11 cellular contexts compared by ENCODE assay signal in the genomic region with DNA sequence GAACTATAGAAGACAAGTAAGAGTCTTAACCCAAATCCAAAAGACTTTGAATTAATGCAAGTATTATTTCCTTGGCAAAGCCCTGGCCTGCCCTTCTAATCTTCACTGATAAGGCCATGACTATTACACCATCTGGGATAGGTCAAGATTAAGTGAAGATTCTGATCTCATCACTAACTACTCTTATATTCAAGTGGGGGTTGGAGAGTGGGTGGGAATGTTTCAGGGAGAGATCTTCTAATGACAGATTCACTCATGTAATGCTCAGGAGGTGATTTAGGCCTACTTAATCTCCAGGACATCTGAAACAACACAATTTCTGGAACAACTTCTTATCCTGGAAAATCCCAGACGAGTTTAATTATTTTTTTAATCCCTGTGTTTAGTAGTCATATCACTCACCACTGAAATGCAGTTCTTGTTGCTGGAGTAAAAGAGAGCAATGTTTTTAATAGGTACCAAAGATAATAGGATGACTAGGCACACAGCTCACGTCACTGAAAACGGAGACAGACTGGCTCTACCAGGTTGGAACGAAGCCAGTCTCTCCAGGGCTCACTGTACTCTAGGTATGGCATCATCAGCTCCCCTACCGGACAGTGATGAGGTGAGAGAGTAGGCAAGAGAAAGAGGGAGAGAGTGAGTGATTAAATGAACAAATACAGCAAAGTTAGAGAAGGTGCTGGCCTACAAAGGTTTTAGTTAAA.
DNase-seq lines count a peak whose midpoint lies in the region; ATAC-seq, FAIRE-seq and TF ChIP-seq lines count a peak whose summit lies in the region.
"Had no signal": no experiment of that assay in that cellular context is flagged by ENCODE, and none has a peak within 500 bp of the region (broad histone marks: within the 10 kb centered on the region; RNA-seq: fewer than 3 reads in every experiment).

No MANE protein-coding gene starts in this region.

- H3K4me1 Mint-ChIP-seq in HFFc6 (ENCODE audit: low read depth): peaks cover 40% of the 10 kb centered on the region
- no peaks in the 10 kb centered on the region for H3K4me1 Mint-ChIP-seq in T-helper 17 cell

- H3K9me3 ChIP-seq in T-helper 17 cell (ENCODE audit: control insufficient read depth, low read length, poor library complexity, severe bottlenecking): no peaks in the 10 kb centered on the region

- TF ChIP-seq CTCF in HFFc6 (IDR thresholded peaks at IDR 0.05): peak; percentile 42; the same call in 1 of the 2 replicates

- peak; percentile 54 for DNase-seq in ACHN
- DNase-seq in HFFc6: peak; percentile 68
- peak; percentile 93 for DNase-seq in RCC 7860 (ENCODE audit: low spot score)
- DNase-seq in glomerular visceral epithelial cell (ENCODE audit: extremely low spot score): peak; percentile 85
- no peak for DNase-seq in NCI-H2107 (lab: John Stamatoyannopoulos, UW)
- DNase-seq in islet precursor cell: no peak
- DNase-seq in T-helper 17 cell: no peak
- DNase-seq: activated CD4-positive, alpha-beta T cell treated with anti-CD3 and anti-CD28 coated beads for 1 hour; aorta; NCI-H1436 had no signal

- peak; percentile 86 for FAIRE-seq in RCC 7860 (lab: Jason Lieb, UNC)

- no peaks in the 10 kb centered on the region for H3K9me3 Mint-ChIP-seq in HFFc6

- H3K27me3 Mint-ChIP-seq in HFFc6 (ENCODE audit: insufficient read depth): peaks cover 2% of the 10 kb centered on the region
- H3K27me3 Mint-ChIP-seq in T-helper 17 cell: no peaks in the 10 kb centered on the region

- no peaks in the 10 kb centered on the region for H3K36me3 Mint-ChIP-seq in HFFc6 (ENCODE audit: low read depth)
- H3K36me3 Mint-ChIP-seq in T-helper 17 cell (ENCODE audit: low read depth): no peaks in the 10 kb centered on the region

- in situ Hi-C loops in ACHN (cut with HindIII; ENCODE audit: low pct_ligation_motif_present, low pct_unique_long_range_greater_than_20kb, low sequenced_read_pairs): no loop called here

- H3K4me3 Mint-ChIP-seq in HFFc6 (no peak overlapping the region), T-helper 17 cell (no peak overlapping the region)

- no peak for ATAC-seq in T-helper 17 cell
- no peak for ATAC-seq in activated CD4-positive, CD25-positive, alpha-beta regulatory T cell treated with anti-CD3 and anti-CD28 coated beads, Interleukin-2, amount 50 U/mL, for 24 hours

- H3K27ac Mint-ChIP-seq in HFFc6: peak overlapping the region; percentile 64
- H3K27ac Mint-ChIP-seq in T-helper 17 cell: no peak overlapping the region

Comparison
In these comparisons a context has a peak if more than half of its experiments do, and no peak if none do; other contexts are left out.
1. DNase-seq: peak in ACHN (single experiment), HFFc6 (single experiment), RCC 7860 (single experiment) and glomerular visceral epithelial cell (single experiment); none in NCI-H2107 (single experiment), islet precursor cell (single experiment) and T-helper 17 cell (0 of 3).